ENCODE assay signal across 1 cellular context in genomic region chr12:95217377-95218163, GRCh38.
TF ChIP-seq lines count a peak whose summit lies in the region.

TSS of gene FGD6 (minus strand) at chr12:95217467. CDS start at chr12:95217240, 227 bp downstream.
TSS of gene VEZT (plus strand) at chr12:95217807. CDS start at chr12:95217851, 44 bp downstream.

TF ChIP-seq in HepG2, 621 proteins besides CTCF, POLR2A, EP300 and RAD21 (continued from another document and continues in another):
- TF ChIP-seq TFDP2 (CRISPR knock-in tag; IDR thresholded peaks at IDR 0.05): peak; percentile 81
- peak; percentile 91 for TF ChIP-seq ZNF501 (CRISPR knock-in tag; IDR thresholded peaks at IDR 0.05)
- TF ChIP-seq NKX3-1 (CRISPR knock-in tag; IDR thresholded peaks at IDR 0.05): peak; percentile 44; the same call in 1 of the 2 replicates
- TF ChIP-seq ZFY (CRISPR knock-in tag; IDR thresholded peaks at IDR 0.05): peak; percentile 92
- no peak for TF ChIP-seq MYNN (CRISPR knock-in tag; IDR thresholded peaks at IDR 0.05; ENCODE audit: low read depth)
- peak; percentile 59; the same call in 1 of the 2 replicates for TF ChIP-seq ZBTB7A (CRISPR knock-in tag; IDR thresholded peaks at IDR 0.05)
- TF ChIP-seq ZNF768 (CRISPR knock-in tag; IDR thresholded peaks at IDR 0.05): peak; percentile 0; the same call in 1 of the 2 replicates
- TF ChIP-seq GMEB2 (CRISPR knock-in tag; IDR thresholded peaks at IDR 0.05; ENCODE audit: low read depth): no peak; the same call in 1 of the 2 replicates
- TF ChIP-seq GFI1 (CRISPR knock-in tag; IDR thresholded peaks at IDR 0.05; ENCODE audit: borderline replicate concordance): no peak; the same call in 1 of the 2 replicates
- no peak; the same call in 1 of the 2 replicates for TF ChIP-seq HIVEP1 (CRISPR knock-in tag; IDR thresholded peaks at IDR 0.05)
- TF ChIP-seq WIZ (CRISPR knock-in tag; IDR thresholded peaks at IDR 0.05): 0 out of 2 replicates have a peak, but pooled peaks have one; percentile 38
- TF ChIP-seq ZNF652 (CRISPR knock-in tag; IDR thresholded peaks at IDR 0.05; ENCODE audit: borderline replicate concordance, low read depth): no peak
- TF ChIP-seq ZNF619 (CRISPR knock-in tag; IDR thresholded peaks at IDR 0.05): no peak
- TF ChIP-seq ZNF207 (IDR thresholded peaks at IDR 0.05; ENCODE audit: borderline replicate concordance): no peak
- TF ChIP-seq DDIT3 (CRISPR knock-in tag; IDR thresholded peaks at IDR 0.05): no peak
- TF ChIP-seq ZNF224 (CRISPR knock-in tag; IDR thresholded peaks at IDR 0.05): no peak; the same call in 1 of the 2 replicates
- no peak for TF ChIP-seq RELA (CRISPR knock-in tag; IDR thresholded peaks at IDR 0.05)
- TF ChIP-seq CSRNP1 (CRISPR knock-in tag; IDR thresholded peaks at IDR 0.05): no peak; the same call in 1 of the 2 replicates
- peak; percentile 95 for TF ChIP-seq HOXA3 (CRISPR knock-in tag; IDR thresholded peaks at IDR 0.05)
- TF ChIP-seq PLRG1 (conservative IDR thresholded peaks at IDR 0.05): no peak
- TF ChIP-seq SP1 (IDR thresholded peaks at IDR 0.05): no peak
- peak; percentile 98 for TF ChIP-seq SP1 (CRISPR knock-in tag; IDR thresholded peaks at IDR 0.05)
- 0 out of 4 replicates have a peak, but pooled peaks of 1 of the 2 experiments have one; percentile 46 for TF ChIP-seq ATF4 (CRISPR knock-in tag; IDR thresholded peaks at IDR 0.05)
- peak; percentile 51; the same call in 1 of the 2 replicates for TF ChIP-seq SAFB2 (CRISPR knock-in tag; IDR thresholded peaks at IDR 0.05; ENCODE audit: borderline replicate concordance, low read depth)
- TF ChIP-seq ZNF253 (CRISPR knock-in tag; IDR thresholded peaks at IDR 0.05; ENCODE audit: borderline replicate concordance): no peak; the same call in 1 of the 2 replicates
- TF ChIP-seq GATAD2A (CRISPR knock-in tag; IDR thresholded peaks at IDR 0.05): peak; percentile 13; the same call in 1 of the 2 replicates
- no peak; the same call in none of the 2 replicates for TF ChIP-seq MEIS2 (CRISPR knock-in tag; IDR thresholded peaks at IDR 0.05)
- TF ChIP-seq ZBTB46 (CRISPR knock-in tag; IDR thresholded peaks at IDR 0.05; ENCODE audit: borderline replicate concordance): no peak
- TF ChIP-seq PTBP1 (IDR thresholded peaks at IDR 0.05; ENCODE audit: low read depth, low read length, poor library complexity, severe bottlenecking): no peak
- no peak for TF ChIP-seq SYNCRIP (IDR thresholded peaks at IDR 0.05; ENCODE audit: insufficient read depth, low read depth, low read length)
- TF ChIP-seq MAZ (IDR thresholded peaks at IDR 0.05; ENCODE audit: borderline replicate concordance, low read depth, low read length): no peak; the same call in 1 of the 2 replicates
- peak; percentile 81; the same call in 1 of the 2 replicates for TF ChIP-seq MAZ (CRISPR knock-in tag; IDR thresholded peaks at IDR 0.05; ENCODE audit: low read depth)
- TF ChIP-seq SNAI1 (CRISPR knock-in tag; IDR thresholded peaks at IDR 0.05; ENCODE audit: borderline replicate concordance): peak; percentile 71; the same call in 1 of the 2 replicates
- TF ChIP-seq ZNF513 (CRISPR knock-in tag; conservative IDR thresholded peaks at IDR 0.05): no peak
- peak; percentile 70 for TF ChIP-seq ZMYM4 (CRISPR knock-in tag; IDR thresholded peaks at IDR 0.05)
- no peak; the same call in 1 of the 2 replicates for TF ChIP-seq MLXIP (CRISPR knock-in tag; IDR thresholded peaks at IDR 0.05; ENCODE audit: borderline replicate concordance)
- no peak; the same call in 1 of the 2 replicates for TF ChIP-seq ZSCAN21 (CRISPR knock-in tag; IDR thresholded peaks at IDR 0.05; ENCODE audit: borderline replicate concordance)
- no peak for TF ChIP-seq ZNF674 (CRISPR knock-in tag; IDR thresholded peaks at IDR 0.05; ENCODE audit: low read depth)
- no peak for TF ChIP-seq NFIB (CRISPR knock-in tag; IDR thresholded peaks at IDR 0.05; ENCODE audit: borderline replicate concordance)
- TF ChIP-seq ARNT2 (CRISPR knock-in tag; IDR thresholded peaks at IDR 0.05; ENCODE audit: low read depth): peak; percentile 83
- TF ChIP-seq ZNF512B (CRISPR knock-in tag; IDR thresholded peaks at IDR 0.05; ENCODE audit: borderline replicate concordance): no peak
- TF ChIP-seq YEATS2 (CRISPR knock-in tag; IDR thresholded peaks at IDR 0.05; ENCODE audit: borderline replicate concordance): peak; percentile 73; the same call in 1 of the 2 replicates
- 0 out of 2 replicates have a peak, but pooled peaks have one; percentile 32 for TF ChIP-seq MTF2 (CRISPR knock-in tag; IDR thresholded peaks at IDR 0.05; ENCODE audit: borderline replicate concordance)
- no peak for TF ChIP-seq RBM39 (IDR thresholded peaks at IDR 0.05; ENCODE audit: low read depth, low read length, poor library complexity, severe bottlenecking)
- TF ChIP-seq ZNF841 (CRISPR knock-in tag; IDR thresholded peaks at IDR 0.05; ENCODE audit: borderline replicate concordance): no peak
- no peak for TF ChIP-seq ZBTB2 (CRISPR knock-in tag; IDR thresholded peaks at IDR 0.05; ENCODE audit: low read depth)
- TF ChIP-seq TOPORS (CRISPR knock-in tag; IDR thresholded peaks at IDR 0.05): no peak
- peak; percentile 18 for TF ChIP-seq TEAD3 (CRISPR knock-in tag; optimal IDR thresholded peaks at IDR 0.05; ENCODE audit: borderline replicate concordance)
- TF ChIP-seq ZNF256 (CRISPR knock-in tag; conservative IDR thresholded peaks at IDR 0.05): no peak
- peak; percentile 69 for TF ChIP-seq ZNF580 (CRISPR knock-in tag; IDR thresholded peaks at IDR 0.05; ENCODE audit: borderline replicate concordance, low read depth)
